ENCODE assay signal across 9 cellular contexts in the genomic region with DNA sequence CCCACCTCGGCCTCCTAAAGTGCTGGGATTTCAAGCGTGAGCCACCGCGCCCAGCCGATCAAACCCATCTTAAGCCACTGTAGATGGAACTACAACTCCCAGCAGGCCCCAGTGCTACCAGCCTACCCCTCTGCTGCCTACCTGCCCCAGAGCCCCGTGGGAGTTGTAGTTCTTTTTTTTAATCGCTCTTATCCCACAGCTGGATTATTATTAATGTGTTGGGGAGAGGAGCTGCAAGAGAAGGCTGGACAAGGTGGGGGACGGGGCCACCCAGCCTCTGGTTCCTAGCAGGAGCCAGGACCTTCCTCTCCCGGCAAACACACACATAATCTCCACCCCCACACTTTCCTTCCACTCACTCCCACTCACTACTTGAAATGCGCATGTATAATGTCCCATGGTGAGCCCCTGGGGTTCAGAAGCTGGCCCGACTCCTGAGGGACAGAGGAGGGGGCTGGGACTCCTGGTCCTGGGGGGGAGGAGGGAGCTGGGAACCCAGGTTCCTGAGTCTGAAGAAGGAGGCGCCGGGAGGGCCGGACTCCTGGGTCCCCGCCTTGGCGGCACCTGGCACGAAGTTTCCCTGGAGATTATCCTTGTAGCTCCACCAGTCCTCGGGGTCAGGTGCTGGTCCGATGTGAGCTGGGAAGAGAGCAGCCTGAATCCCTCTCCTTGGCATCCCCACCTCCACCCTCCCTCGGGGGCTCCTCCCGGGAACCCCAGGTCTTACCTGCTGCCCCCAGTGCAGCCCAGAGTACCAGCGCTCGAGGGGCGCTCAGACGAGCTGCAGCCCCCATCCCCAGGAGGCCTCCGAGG. TPM values are rescaled to one million over a fixed set of nuclear protein-coding genes. Genes with fewer than 3 reads are reported as not detected.
DNase-seq lines count a peak whose midpoint lies in the region; TF ChIP-seq lines count a peak whose summit lies in the region.
"Had no signal": no experiment of that assay in that cellular context is flagged by ENCODE, and none has a peak within 500 bp of the region (broad histone marks: within the 10 kb centered on the region; RNA-seq: fewer than 3 reads in every experiment).

No MANE protein-coding gene starts in this region.

- no peak overlapping the region for H3K9ac ChIP-seq in MM.1S (ENCODE audit: low read length)

- H3K27me3 ChIP-seq in MM.1S (replicated peaks; ENCODE audit: insufficient read depth, low read length) (peaks cover 39% of the 10 kb centered on the region), osteoblast (ENCODE audit: insufficient read depth, low read length) (peaks cover 3% of the 10 kb centered on the region), thyroid gland (no peaks in the 10 kb centered on the region)

- WGBS in thyroid gland, 2 donors = 3 to 4% methylated on average over 15 to 21 of the region's 26 CpGs

- H3K4me3 ChIP-seq in MM.1S (ENCODE audit: low read length) (peak overlapping the region; percentile 57), osteoblast (ENCODE audit: insufficient read depth, low read length) (peak overlapping the region; percentile 70), thyroid gland (replicated peaks in 1 of 3) (peak overlapping the region in 1 of 3 donors; percentile 51)

- TF ChIP-seq CTCF in MM.1S (IDR thresholded peaks at IDR 0.05; ENCODE audit: low read length) (no peak), osteoblast (IDR thresholded peaks at IDR 0.05; ENCODE audit: extremely low read depth, low read depth, low read length) (no peak), thyroid gland (IDR thresholded peaks at IDR 0.05) (no peak)

- no peak overlapping the region for H3K27ac ChIP-seq in MM.1S (ENCODE audit: low read length)
- no peak overlapping the region for H3K27ac ChIP-seq in osteoblast (ENCODE audit: low read depth, low read length)
- peak overlapping the region; percentile 88 to 94 (median 89) for H3K27ac ChIP-seq in thyroid gland
- H3K27ac ChIP-seq: epithelial cell of prostate had no signal

- H3K9me3 ChIP-seq in MM.1S (replicated peaks; ENCODE audit: insufficient read depth, low read length) (no peaks in the 10 kb centered on the region), osteoblast (ENCODE audit: low read depth, low read length) (no peaks in the 10 kb centered on the region), thyroid gland (no peaks in the 10 kb centered on the region)

- intact Hi-C loops in thyroid gland (cut with DNase I) = loop anchor here (10.0 kb wide), 1 partner anchor 190 kb away; the partner anchor contains the start of gene HSD17B14

- H3K79me2 ChIP-seq in MM.1S (ENCODE audit: low read length) (no peaks in the 10 kb centered on the region), osteoblast (ENCODE audit: insufficient read depth, low read length) (no peaks in the 10 kb centered on the region)

- H3K4me1 ChIP-seq in MM.1S (ENCODE audit: low read length) (peaks cover 7% of the 10 kb centered on the region; the same call in 1 of the 2 replicates), osteoblast (ENCODE audit: insufficient read depth, low read length) (peaks cover 24% of the 10 kb centered on the region), thyroid gland (peaks cover 13 to 22% of the 10 kb centered on the region in 2 donors)

- peak overlapping the region; percentile 81 for H3K4me2 ChIP-seq in MM.1S (ENCODE audit: low read depth, low read length)
- peak overlapping the region; percentile 76 for H3K4me2 ChIP-seq in osteoblast (ENCODE audit: insufficient read depth, low read length)

- H3K9me2 ChIP-seq in MM.1S (replicated peaks; ENCODE audit: insufficient read depth, low read length) = no peaks in the 10 kb centered on the region

- TF ChIP-seq POLR2A in thyroid gland (IDR thresholded peaks at IDR 0.05) = peak; percentile 2 to 36

- H4K20me1 ChIP-seq in MM.1S (ENCODE audit: insufficient read depth, low read length) (no peaks in the 10 kb centered on the region), osteoblast (ENCODE audit: insufficient read depth, low read length) (no peaks in the 10 kb centered on the region)

- peak overlapping the region; percentile 68 for H2AFZ ChIP-seq in MM.1S (ENCODE audit: low read length)
- H2AFZ ChIP-seq in osteoblast (ENCODE audit: low read length) = no peak overlapping the region

- no peaks in the 10 kb centered on the region; the same call in 1 of the 2 replicates for H3F3A ChIP-seq in MM.1S (ENCODE audit: insufficient read depth, low read length)

- DNase-seq in GF-D8 (lab: John Stamatoyannopoulos, UW) (peak; percentile 29), MM.1S (peak; percentile 66), SK-N-DZ (ENCODE audit: low spot score) (peak; percentile 69), glomerular visceral epithelial cell (ENCODE audit: extremely low spot score) (peak; percentile 63), osteoblast (ENCODE audit: insufficient read length, low spot score, missing footprints) (peak; percentile 91), thyroid gland (peak; percentile 74 to 78), GOT3 (lab: John Stamatoyannopoulos, UW) (no peak)
- DNase-seq in activated naive CD4-positive, alpha-beta T cell treated with anti-CD3 and anti-CD28 coated beads, Interleukin-2, amount 50 U/mL, for 16 hours = peak; percentile 75

- H3K36me3 ChIP-seq in MM.1S (replicated peaks; ENCODE audit: insufficient read depth, low read length) = no peaks in the 10 kb centered on the region
- no peaks in the 10 kb centered on the region for H3K36me3 ChIP-seq in osteoblast (ENCODE audit: insufficient read depth, low read length)
- H3K36me3 ChIP-seq in thyroid gland = no peaks in the 10 kb centered on the region

RNA-seq across cellular contexts. Expression of gene CA11, which starts 0.9 kb away (rescaled TPM):
- 8.2 and 8.8 TPM in 2 replicates for polyA plus RNA-seq in SK-N-DZ (2014; cell fraction: cytosol; rRNA removed)
- polyA plus RNA-seq in SK-N-DZ (2014; cell fraction: nucleus; rRNA removed) = 2.6 and 3.0 TPM in 2 replicates
- total RNA-seq in osteoblast (1.8 and 2.7 TPM in 2 replicates), thyroid gland (10 to 100 TPM in 1 of 4 donors, 1 to 10 TPM in 3; 4.6 to 13.4 (median 6.3) TPM)

RNA-seq across cellular contexts. Expression of gene DBP, which starts 7.9 kb away (rescaled TPM):
- 13.1 and 18.3 TPM in 2 replicates for polyA plus RNA-seq in SK-N-DZ (2014; cell fraction: cytosol; rRNA removed)
- polyA plus RNA-seq in SK-N-DZ (2014; cell fraction: nucleus; rRNA removed) = 7.2 and 8.8 TPM in 2 replicates
- total RNA-seq in osteoblast = 14.5 and 18.3 TPM in 2 replicates
- 10 to 100 TPM; 18.9 to 32.8 (median 25.1) TPM for total RNA-seq in thyroid gland

RNA-seq across cellular contexts. Expression of gene SPHK2, which starts 25.7 kb away (rescaled TPM):
- polyA plus RNA-seq in SK-N-DZ (2014; cell fraction: cytosol; rRNA removed) = 10.2 and 16.4 TPM in 2 replicates
- 15.7 and 17.2 TPM in 2 replicates for polyA plus RNA-seq in SK-N-DZ (2014; cell fraction: nucleus; rRNA removed)
- total RNA-seq in osteoblast = 13.0 and 13.3 TPM in 2 replicates
- total RNA-seq in thyroid gland = 10 to 100 TPM; 17.1 to 45.4 (median 31.4) TPM

RNA-seq across cellular contexts. Expression of gene RPL18, which starts 26.1 kb away (rescaled TPM):
- polyA plus RNA-seq in SK-N-DZ (2014; cell fraction: cytosol; rRNA removed) = 2,124 and 2,804 TPM in 2 replicates
- polyA plus RNA-seq in SK-N-DZ (2014; cell fraction: nucleus; rRNA removed) = 1,314 and 1,437 TPM in 2 replicates
- total RNA-seq in osteoblast (1,357 and 1,526 TPM in 2 replicates), thyroid gland (1,000 to 10,000 TPM; 1,845 to 2,426 (median 1,951) TPM)

RNA-seq across cellular contexts. Expression of gene NTN5, which starts 27.8 kb away (rescaled TPM):
- polyA plus RNA-seq in SK-N-DZ (2014; cell fraction: cytosol; rRNA removed) = 0.05 TPM in 1 of 2 replicates, not detected in the other
- 3.8 TPM in 1 of 2 replicates, not detected in the other for polyA plus RNA-seq in SK-N-DZ (2014; cell fraction: nucleus; rRNA removed)
- total RNA-seq in osteoblast = under 0.01 and 0.29 TPM in 2 replicates
- total RNA-seq in thyroid gland = 1 to 10 TPM in 1 of 4 donors, under 1 TPM in 2, not detected in 1; 0.45 to 1.2 (median 0.78) TPM

Comparison
In these comparisons a context has a peak if more than half of its experiments do, and no peak if none do; other contexts are left out.
1. H3K27ac ChIP-seq: peak in thyroid gland (3 of 3); none in MM.1S (single experiment) and osteoblast (single experiment).